8 cellular contexts compared by ENCODE assay signal in the genomic region with DNA sequence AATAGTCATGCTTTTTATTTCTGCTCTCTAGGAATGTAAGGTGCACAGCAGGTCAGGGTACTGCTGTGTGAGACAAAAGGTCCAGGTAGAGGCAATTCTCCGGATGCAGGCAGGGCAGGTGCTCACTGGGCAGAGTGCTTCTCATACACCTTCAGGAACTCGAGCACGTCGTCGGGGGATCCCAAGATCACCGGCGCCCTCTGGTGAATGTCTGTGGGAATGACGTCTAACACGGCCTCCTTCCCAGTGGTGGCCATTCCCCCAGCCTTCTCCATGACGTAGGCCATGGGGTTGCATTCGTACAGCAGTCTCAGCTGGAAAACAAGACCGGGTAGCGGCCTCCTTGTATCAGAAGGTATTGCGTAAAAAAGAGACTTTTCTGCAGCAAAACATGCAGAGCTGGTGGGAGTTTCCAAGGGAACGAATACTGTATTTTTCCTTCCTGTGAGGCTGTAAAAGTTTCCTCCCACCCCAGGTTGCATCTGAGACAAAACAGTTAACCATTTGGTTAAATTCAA. TPM values are rescaled to one million over a fixed set of nuclear protein-coding genes. Genes with fewer than 3 reads are reported as not detected.
DNase-seq lines count a peak whose midpoint lies in the region; ATAC-seq lines count a peak whose summit lies in the region.

No MANE protein-coding gene starts in this region.

- H3K4me1 Mint-ChIP-seq in naive thymus-derived CD8-positive, alpha-beta T cell = peaks cover 3 to 6% (median 4%) of the 10 kb centered on the region in 4 donors

- peaks cover 0 to 6% (median 0%) of the 10 kb centered on the region in 3 donors for H3K36me3 Mint-ChIP-seq in naive thymus-derived CD8-positive, alpha-beta T cell

- POLR2A ChIA-PET in naive thymus-derived CD8-positive, alpha-beta T cell (lab: Charles Lee) = no interaction called here

- DNase-seq in COR-L47 (lab: John Stamatoyannopoulos, UW) = peak; percentile 59
- DNase-seq in NK-92 (lab: John Stamatoyannopoulos, UW; ENCODE audit: unreplicated experiment) = peak; percentile 5
- DNase-seq in activated CD8-positive, alpha-beta memory T cell treated with anti-CD3 and anti-CD28 coated beads, Interleukin-2, amount 50 U/mL, for 4 hours = peak; percentile 63
- DNase-seq in naive thymus-derived CD8-positive, alpha-beta T cell = peak; percentile 40 to 69 (median 55)
- DNase-seq in stimulated activated CD8-positive, alpha-beta memory T cell treated with anti-CD3 and anti-CD28 coated beads, Interleukin-7, amount 100 ng/mL, for 24 hours (ENCODE audit: low read depth) = peak; percentile 44

- H3K4me3 Mint-ChIP-seq in naive thymus-derived CD8-positive, alpha-beta T cell = no peak overlapping the region

- peaks cover 0 to 1% (median 0%) of the 10 kb centered on the region in 5 donors for H3K27me3 Mint-ChIP-seq in naive thymus-derived CD8-positive, alpha-beta T cell

- peak; percentile 63 for ATAC-seq in HG03175 (IDR thresholded peaks at IDR 0.05; ENCODE audit: unreplicated experiment)
- ATAC-seq in esophagus mucosa = peak; percentile 90
- ATAC-seq in naive thymus-derived CD8-positive, alpha-beta T cell = peak; percentile 78 to 85
- ATAC-seq in GM19397 (IDR thresholded peaks at IDR 0.05; ENCODE audit: unreplicated experiment) = no peak

- H3K9me3 Mint-ChIP-seq in naive thymus-derived CD8-positive, alpha-beta T cell = no peaks in the 10 kb centered on the region

- peak overlapping the region in 2 of 10 donors; percentile 26 to 56 for H3K27ac Mint-ChIP-seq in naive thymus-derived CD8-positive, alpha-beta T cell

RNA-seq across cellular contexts. Expression of gene FBP2, which starts 9.7 kb away (rescaled TPM):
- total RNA-seq in esophagus mucosa = not detected
- total RNA-seq in naive thymus-derived CD8-positive, alpha-beta T cell = not detected
- not detected for polyA plus RNA-seq in naive thymus-derived CD8-positive, alpha-beta T cell

RNA-seq across cellular contexts. Expression of gene FBP1, which starts 36.0 kb away (rescaled TPM):
- 1.2 TPM for total RNA-seq in esophagus mucosa
- total RNA-seq in naive thymus-derived CD8-positive, alpha-beta T cell = 1 to 10 TPM; 5.2 to 6.8 TPM
- polyA plus RNA-seq in naive thymus-derived CD8-positive, alpha-beta T cell = 10 to 100 TPM in 2 of 3 donors, 1 to 10 TPM in 1; 5.5 to 22.1 (median 15.6) TPM

RNA-seq across cellular contexts. Expression of gene PCAT7, which starts 48.4 kb away (rescaled TPM):
- not detected for total RNA-seq in esophagus mucosa
- total RNA-seq in naive thymus-derived CD8-positive, alpha-beta T cell = not detected
- not detected for polyA plus RNA-seq in naive thymus-derived CD8-positive, alpha-beta T cell

Comparison
In these comparisons a context has a peak if more than half of its experiments do, and no peak if none do; other contexts are left out.
1. DNase-seq: peak in every context shown above with its lines; median percentile 63 in activated CD8-positive, alpha-beta memory T cell treated with anti-CD3 and anti-CD28 coated beads, Interleukin-2, amount 50 U/mL, for 4 hours; 59 in COR-L47; 55 in naive thymus-derived CD8-positive, alpha-beta T cell; 44 in stimulated activated CD8-positive, alpha-beta memory T cell treated with anti-CD3 and anti-CD28 coated beads, Interleukin-7, amount 100 ng/mL, for 24 hours; 5 in NK-92.